In genomic region chr17:32862940-32863339, GRCh38 we compare ENCODE assay signal across 15 cellular contexts.
"Had no signal": no experiment of that assay in that cellular context is flagged by ENCODE, and none has a peak within 500 bp of the region (broad histone marks: within the 10 kb centered on the region; RNA-seq: fewer than 3 reads in every experiment).

No MANE protein-coding gene starts in this region.

- H3K9me3 ChIP-seq: adrenal gland, colonic mucosa, heart left ventricle, neutrophil, right atrium auricular region, tibial nerve had no signal

- H3K27ac ChIP-seq: colonic mucosa, heart left ventricle, neutrophil, right atrium auricular region, tibial nerve had no signal

- H3K4me1 ChIP-seq: colonic mucosa had no signal

- H3K36me3 ChIP-seq: adrenal gland, colonic mucosa, heart left ventricle, neutrophil, right atrium auricular region, tibial nerve had no signal

- H3K4me3 ChIP-seq: adrenal gland, colonic mucosa, heart left ventricle, right atrium auricular region, tibial nerve had no signal

- DNase-seq: activated naive CD4-positive, alpha-beta T cell treated with anti-CD3 and anti-CD28 coated beads, Interleukin-2, amount 50 U/mL, for 16 hours; adrenal gland; caudate nucleus; colonic mucosa; effector CD4-positive, alpha-beta T cell; heart left ventricle; midbrain; naive thymus-derived CD8-positive, alpha-beta T cell; small intestine had no signal

- FAIRE-seq: endothelial cell of umbilical vein, frontal cortex, keratinocyte, small intestine had no signal

- H3K27me3 ChIP-seq: adrenal gland, colonic mucosa, heart left ventricle, right atrium auricular region, tibial nerve had no signal

- ATAC-seq: heart left ventricle; naive thymus-derived CD8-positive, alpha-beta T cell had no signal
